In the genomic region with DNA sequence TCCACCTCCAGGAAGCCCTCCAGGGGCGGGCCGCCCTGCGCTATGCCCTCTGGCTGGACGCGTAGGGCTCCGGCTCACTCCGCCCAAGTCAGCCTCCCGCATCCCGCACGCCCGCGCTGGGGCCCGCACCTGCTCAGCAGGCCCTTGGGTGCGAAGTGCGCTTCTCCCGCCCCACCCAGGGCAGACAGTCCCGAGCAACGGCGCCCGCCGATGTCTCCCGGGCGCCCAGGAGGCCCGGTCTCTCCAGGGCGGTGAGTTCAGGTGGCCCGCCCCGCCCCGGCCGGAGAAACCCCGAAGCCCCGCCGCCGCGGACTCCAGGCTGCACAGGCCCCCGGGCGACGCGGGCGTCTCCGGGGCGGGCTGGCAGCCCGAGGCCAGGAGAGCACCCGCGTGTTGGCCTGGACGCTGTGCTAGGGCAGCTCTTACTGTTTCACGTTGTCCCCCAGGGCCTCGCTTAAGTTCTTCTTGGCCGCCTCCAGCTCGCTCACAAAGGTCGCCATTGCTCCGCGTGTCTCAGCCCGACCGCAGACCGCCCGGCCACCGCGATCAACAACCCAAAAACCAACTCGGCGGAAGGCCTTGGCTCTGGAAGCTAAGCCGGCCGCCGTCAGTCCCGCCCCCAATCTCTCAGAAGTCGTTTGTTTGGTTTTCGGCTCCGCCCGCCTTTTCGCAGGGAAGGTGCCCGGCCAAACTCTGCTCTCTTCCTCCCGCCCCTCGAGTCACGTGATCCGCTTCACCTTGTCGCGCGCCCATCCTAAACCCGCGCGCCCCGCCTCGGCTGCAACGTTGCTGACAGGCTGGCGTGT, we compare ENCODE assay signal across 1 cellular context.
A peak's percentile ranks its signal among the peaks of the same experiment; 100 is the strongest.
TF ChIP-seq lines count a peak whose summit lies in the region.

A gene with protein sequence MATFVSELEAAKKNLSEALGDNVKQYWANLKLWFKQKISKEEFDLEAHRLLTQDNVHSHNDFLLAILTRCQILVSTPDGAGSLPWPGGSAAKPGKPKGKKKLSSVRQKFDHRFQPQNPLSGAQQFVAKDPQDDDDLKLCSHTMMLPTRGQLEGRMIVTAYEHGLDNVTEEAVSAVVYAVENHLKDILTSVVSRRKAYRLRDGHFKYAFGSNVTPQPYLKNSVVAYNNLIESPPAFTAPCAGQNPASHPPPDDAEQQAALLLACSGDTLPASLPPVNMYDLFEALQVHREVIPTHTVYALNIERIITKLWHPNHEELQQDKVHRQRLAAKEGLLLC (minus strand): TSS at position 531 of the 806 bp plus-strand sequence. CDS start 31 bp downstream, at position 500.

TF ChIP-seq in HepG2, 621 proteins besides CTCF, POLR2A, EP300 and RAD21 (continued from another document and continues in another):
- TF ChIP-seq, protein P1, sequence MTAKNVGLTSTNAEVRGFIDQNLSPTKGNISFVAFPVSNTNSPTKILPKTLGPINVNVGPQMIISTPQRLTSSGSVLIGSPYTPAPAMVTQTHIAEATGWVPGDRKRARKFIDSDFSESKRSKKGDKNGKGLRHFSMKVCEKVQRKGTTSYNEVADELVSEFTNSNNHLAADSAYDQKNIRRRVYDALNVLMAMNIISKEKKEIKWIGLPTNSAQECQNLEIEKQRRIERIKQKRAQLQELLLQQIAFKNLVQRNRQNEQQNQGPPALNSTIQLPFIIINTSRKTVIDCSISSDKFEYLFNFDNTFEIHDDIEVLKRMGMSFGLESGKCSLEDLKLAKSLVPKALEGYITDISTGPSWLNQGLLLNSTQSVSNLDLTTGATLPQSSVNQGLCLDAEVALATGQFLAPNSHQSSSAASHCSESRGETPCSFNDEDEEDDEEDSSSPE (CRISPR knock-in tag; IDR thresholded peaks at IDR 0.05): peak; percentile 94
- TF ChIP-seq RFXAP (CRISPR knock-in tag; IDR thresholded peaks at IDR 0.05; ENCODE audit: borderline replicate concordance) (peak; percentile 51), FOXC1 (CRISPR knock-in tag; IDR thresholded peaks at IDR 0.05; ENCODE audit: borderline replicate concordance) (peak; percentile 93), ZNF546 (CRISPR knock-in tag; conservative IDR thresholded peaks at IDR 0.05) (no peak), ZNF788 (CRISPR knock-in tag; IDR thresholded peaks at IDR 0.05; ENCODE audit: borderline replicate concordance) (peak; percentile 86; the same call in 1 of the 2 replicates), PITX1 (CRISPR knock-in tag; IDR thresholded peaks at IDR 0.05) (peak; percentile 78; the same call in 1 of the 2 replicates), ZNF282 (IDR thresholded peaks at IDR 0.05; ENCODE audit: partially characterized antibody) (no peak), ZNF230 (CRISPR knock-in tag; IDR thresholded peaks at IDR 0.05) (no peak), ZNF431 (CRISPR knock-in tag; IDR thresholded peaks at IDR 0.05; ENCODE audit: borderline replicate concordance, low read depth) (0 out of 2 replicates have a peak, but pooled peaks have one; percentile 51), HIVEP1 (CRISPR knock-in tag; IDR thresholded peaks at IDR 0.05) (no peak; the same call in 1 of the 2 replicates), HOXA3 (CRISPR knock-in tag; IDR thresholded peaks at IDR 0.05) (peak; percentile 86), MBNL3 (CRISPR knock-in tag; conservative IDR thresholded peaks at IDR 0.05) (no peak), ZC3H13 (CRISPR knock-in tag; IDR thresholded peaks at IDR 0.05) (peak; percentile 40; the same call in 1 of the 2 replicates), ZNF543 (CRISPR knock-in tag; IDR thresholded peaks at IDR 0.05) (peak; percentile 51; the same call in 1 of the 2 replicates), ZNF589 (CRISPR knock-in tag; conservative IDR thresholded peaks at IDR 0.05) (peak; percentile 70; the same call in 1 of the 2 replicates), ZFP82 (CRISPR knock-in tag; IDR thresholded peaks at IDR 0.05; ENCODE audit: borderline replicate concordance) (peak; percentile 88; the same call in 1 of the 2 replicates), THYN1 (CRISPR knock-in tag; IDR thresholded peaks at IDR 0.05; ENCODE audit: borderline replicate concordance, low read depth) (0 out of 2 replicates have a peak, but pooled peaks have one; percentile 43), ZNF766 (CRISPR knock-in tag; IDR thresholded peaks at IDR 0.05; ENCODE audit: borderline replicate concordance) (0 out of 2 replicates have a peak, but pooled peaks have one; percentile 14), NCOR1 (IDR thresholded peaks at IDR 0.05; ENCODE audit: borderline replicate concordance, low read length) (peak; percentile 36; the same call in 1 of the 2 replicates), TBX3 (IDR thresholded peaks at IDR 0.05; ENCODE audit: borderline replicate concordance) (peak; percentile 12; the same call in 1 of the 2 replicates), SP140L (CRISPR knock-in tag; IDR thresholded peaks at IDR 0.05; ENCODE audit: borderline replicate concordance) (0 out of 2 replicates have a peak, but pooled peaks have one; percentile 75), ZNF337 (CRISPR knock-in tag; IDR thresholded peaks at IDR 0.05; ENCODE audit: borderline replicate concordance, low read depth) (peak; percentile 80; the same call in 1 of the 2 replicates), SOX6 (IDR thresholded peaks at IDR 0.05) (no peak), SOX6 (CRISPR knock-in tag; IDR thresholded peaks at IDR 0.05) (peak; percentile 54; the same call in 1 of the 2 replicates), ZNF317 (CRISPR knock-in tag; IDR thresholded peaks at IDR 0.05) (peak; percentile 45; the same call in 1 of the 2 replicates), HNF4A (CRISPR knock-in tag; IDR thresholded peaks at IDR 0.05) (peak; percentile 33)
- TF ChIP-seq, protein P2, sequence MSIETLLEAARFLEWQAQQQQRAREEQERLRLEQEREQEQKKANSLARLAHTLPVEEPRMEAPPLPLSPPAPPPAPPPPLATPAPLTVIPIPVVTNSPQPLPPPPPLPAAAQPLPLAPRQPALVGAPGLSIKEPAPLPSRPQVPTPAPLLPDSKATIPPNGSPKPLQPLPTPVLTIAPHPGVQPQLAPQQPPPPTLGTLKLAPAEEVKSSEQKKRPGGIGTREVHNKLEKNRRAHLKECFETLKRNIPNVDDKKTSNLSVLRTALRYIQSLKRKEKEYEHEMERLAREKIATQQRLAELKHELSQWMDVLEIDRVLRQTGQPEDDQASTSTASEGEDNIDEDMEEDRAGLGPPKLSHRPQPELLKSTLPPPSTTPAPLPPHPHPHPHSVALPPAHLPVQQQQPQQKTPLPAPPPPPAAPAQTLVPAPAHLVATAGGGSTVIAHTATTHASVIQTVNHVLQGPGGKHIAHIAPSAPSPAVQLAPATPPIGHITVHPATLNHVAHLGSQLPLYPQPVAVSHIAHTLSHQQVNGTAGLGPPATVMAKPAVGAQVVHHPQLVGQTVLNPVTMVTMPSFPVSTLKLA (IDR thresholded peaks at IDR 0.05): peak; percentile 57
- TF ChIP-seq, protein P3, sequence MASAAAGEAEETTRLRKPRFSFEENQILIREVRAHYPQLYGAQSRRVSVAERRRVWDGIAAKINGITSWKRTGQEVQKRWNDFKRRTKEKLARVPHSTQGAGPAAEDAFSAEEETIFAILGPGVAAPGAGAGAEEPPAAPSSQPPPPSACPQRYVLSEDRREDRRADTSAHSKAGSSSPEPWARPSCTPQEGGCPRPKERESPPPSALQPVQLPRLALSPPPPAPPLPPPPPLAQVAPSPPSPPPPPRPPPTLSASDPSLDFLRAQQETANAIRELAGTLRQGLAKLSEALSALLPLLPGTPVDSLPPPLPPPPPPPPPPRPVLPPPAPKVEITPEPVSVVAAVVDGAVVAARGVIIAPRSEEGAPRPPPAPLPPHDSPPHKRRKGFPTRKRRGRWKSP (CRISPR knock-in tag; IDR thresholded peaks at IDR 0.05): 0 out of 2 replicates have a peak, but pooled peaks have one; percentile 38
- TF ChIP-seq, protein P4, sequence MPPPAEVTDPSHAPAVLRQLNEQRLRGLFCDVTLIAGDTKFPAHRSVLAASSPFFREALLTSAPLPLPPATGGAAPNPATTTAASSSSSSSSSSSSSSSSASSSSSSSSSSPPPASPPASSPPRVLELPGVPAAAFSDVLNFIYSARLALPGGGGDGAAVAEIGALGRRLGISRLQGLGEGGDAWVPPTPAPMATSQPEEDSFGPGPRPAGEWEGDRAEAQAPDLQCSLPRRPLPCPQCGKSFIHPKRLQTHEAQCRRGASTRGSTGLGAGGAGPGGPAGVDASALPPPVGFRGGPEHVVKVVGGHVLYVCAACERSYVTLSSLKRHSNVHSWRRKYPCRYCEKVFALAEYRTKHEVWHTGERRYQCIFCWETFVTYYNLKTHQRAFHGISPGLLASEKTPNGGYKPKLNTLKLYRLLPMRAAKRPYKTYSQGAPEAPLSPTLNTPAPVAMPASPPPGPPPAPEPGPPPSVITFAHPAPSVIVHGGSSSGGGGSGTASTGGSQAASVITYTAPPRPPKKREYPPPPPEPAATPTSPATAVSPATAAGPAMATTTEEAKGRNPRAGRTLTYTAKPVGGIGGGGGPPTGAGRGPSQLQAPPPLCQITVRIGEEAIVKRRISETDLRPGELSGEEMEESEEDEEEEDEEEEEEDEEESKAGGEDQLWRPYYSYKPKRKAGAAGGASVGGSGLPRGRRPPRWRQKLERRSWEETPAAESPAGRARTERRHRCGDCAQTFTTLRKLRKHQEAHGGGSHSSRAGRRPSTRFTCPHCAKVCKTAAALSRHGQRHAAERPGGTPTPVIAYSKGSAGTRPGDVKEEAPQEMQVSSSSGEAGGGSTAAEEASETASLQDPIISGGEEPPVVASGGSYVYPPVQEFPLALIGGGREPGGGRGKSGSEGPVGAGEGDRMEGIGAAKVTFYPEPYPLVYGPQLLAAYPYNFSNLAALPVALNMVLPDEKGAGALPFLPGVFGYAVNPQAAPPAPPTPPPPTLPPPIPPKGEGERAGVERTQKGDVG (CRISPR knock-in tag; IDR thresholded peaks at IDR 0.05; ENCODE audit: borderline replicate concordance): peak; percentile 44; the same call in 1 of the 2 replicates
- TF ChIP-seq, protein P5, sequence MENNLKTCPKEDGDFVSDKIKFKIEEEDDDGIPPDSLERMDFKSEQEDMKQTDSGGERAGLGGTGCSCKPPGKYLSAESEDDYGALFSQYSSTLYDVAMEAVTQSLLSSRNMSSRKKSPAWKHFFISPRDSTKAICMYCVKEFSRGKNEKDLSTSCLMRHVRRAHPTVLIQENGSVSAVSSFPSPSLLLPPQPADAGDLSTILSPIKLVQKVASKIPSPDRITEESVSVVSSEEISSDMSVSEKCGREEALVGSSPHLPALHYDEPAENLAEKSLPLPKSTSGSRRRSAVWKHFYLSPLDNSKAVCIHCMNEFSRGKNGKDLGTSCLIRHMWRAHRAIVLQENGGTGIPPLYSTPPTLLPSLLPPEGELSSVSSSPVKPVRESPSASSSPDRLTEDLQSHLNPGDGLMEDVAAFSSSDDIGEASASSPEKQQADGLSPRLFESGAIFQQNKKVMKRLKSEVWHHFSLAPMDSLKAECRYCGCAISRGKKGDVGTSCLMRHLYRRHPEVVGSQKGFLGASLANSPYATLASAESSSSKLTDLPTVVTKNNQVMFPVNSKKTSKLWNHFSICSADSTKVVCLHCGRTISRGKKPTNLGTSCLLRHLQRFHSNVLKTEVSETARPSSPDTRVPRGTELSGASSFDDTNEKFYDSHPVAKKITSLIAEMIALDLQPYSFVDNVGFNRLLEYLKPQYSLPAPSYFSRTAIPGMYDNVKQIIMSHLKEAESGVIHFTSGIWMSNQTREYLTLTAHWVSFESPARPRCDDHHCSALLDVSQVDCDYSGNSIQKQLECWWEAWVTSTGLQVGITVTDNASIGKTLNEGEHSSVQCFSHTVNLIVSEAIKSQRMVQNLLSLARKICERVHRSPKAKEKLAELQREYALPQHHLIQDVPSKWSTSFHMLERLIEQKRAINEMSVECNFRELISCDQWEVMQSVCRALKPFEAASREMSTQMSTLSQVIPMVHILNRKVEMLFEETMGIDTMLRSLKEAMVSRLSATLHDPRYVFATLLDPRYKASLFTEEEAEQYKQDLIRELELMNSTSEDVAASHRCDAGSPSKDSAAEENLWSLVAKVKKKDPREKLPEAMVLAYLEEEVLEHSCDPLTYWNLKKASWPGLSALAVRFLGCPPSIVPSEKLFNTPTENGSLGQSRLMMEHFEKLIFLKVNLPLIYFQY (CRISPR knock-in tag; IDR thresholded peaks at IDR 0.05; ENCODE audit: borderline replicate concordance): peak; percentile 51; the same call in 1 of the 2 replicates
- TF ChIP-seq, protein P6, sequence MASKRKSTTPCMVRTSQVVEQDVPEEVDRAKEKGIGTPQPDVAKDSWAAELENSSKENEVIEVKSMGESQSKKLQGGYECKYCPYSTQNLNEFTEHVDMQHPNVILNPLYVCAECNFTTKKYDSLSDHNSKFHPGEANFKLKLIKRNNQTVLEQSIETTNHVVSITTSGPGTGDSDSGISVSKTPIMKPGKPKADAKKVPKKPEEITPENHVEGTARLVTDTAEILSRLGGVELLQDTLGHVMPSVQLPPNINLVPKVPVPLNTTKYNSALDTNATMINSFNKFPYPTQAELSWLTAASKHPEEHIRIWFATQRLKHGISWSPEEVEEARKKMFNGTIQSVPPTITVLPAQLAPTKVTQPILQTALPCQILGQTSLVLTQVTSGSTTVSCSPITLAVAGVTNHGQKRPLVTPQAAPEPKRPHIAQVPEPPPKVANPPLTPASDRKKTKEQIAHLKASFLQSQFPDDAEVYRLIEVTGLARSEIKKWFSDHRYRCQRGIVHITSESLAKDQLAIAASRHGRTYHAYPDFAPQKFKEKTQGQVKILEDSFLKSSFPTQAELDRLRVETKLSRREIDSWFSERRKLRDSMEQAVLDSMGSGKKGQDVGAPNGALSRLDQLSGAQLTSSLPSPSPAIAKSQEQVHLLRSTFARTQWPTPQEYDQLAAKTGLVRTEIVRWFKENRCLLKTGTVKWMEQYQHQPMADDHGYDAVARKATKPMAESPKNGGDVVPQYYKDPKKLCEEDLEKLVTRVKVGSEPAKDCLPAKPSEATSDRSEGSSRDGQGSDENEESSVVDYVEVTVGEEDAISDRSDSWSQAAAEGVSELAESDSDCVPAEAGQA (IDR thresholded peaks at IDR 0.05; ENCODE audit: low read depth): peak; percentile 75; the same call in 1 of the 2 replicates
- TF ChIP-seq, protein P6 (CRISPR knock-in tag; IDR thresholded peaks at IDR 0.05; ENCODE audit: borderline replicate concordance): peak; percentile 83; the same call in 1 of the 2 replicates
- TF ChIP-seq, protein P7, sequence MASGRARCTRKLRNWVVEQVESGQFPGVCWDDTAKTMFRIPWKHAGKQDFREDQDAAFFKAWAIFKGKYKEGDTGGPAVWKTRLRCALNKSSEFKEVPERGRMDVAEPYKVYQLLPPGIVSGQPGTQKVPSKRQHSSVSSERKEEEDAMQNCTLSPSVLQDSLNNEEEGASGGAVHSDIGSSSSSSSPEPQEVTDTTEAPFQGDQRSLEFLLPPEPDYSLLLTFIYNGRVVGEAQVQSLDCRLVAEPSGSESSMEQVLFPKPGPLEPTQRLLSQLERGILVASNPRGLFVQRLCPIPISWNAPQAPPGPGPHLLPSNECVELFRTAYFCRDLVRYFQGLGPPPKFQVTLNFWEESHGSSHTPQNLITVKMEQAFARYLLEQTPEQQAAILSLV (CRISPR knock-in tag; IDR thresholded peaks at IDR 0.05; ENCODE audit: borderline replicate concordance): peak; percentile 92
